In genomic region chr19:42353341-42354015, GRCh38 we compare ENCODE assay signal across 25 cellular contexts. TPM values are rescaled to one million over a fixed set of nuclear protein-coding genes. Genes with fewer than 3 reads are reported as not detected.
A peak's percentile ranks its signal among the peaks of the same experiment; 100 is the strongest.
DNase-seq lines count a peak whose midpoint lies in the region; ATAC-seq and TF ChIP-seq lines count a peak whose summit lies in the region.
"Had no signal": no experiment of that assay in that cellular context is flagged by ENCODE, and none has a peak within 500 bp of the region (broad histone marks: within the 10 kb centered on the region; RNA-seq: fewer than 3 reads in every experiment).

No MANE protein-coding gene starts in this region.

- intact Hi-C loops in Caco-2 (cut with micrococcal nuclease; ENCODE audit: unreplicated experiment), result no loop called here
- intact Hi-C loops in right cardiac atrium (cut with DNase I), result no loop called here

- CTCF ChIA-PET in Caco-2 (lab: Charles Lee), result no interaction called here
- CTCF ChIA-PET in CD8-positive, alpha-beta memory T cell (lab: Charles Lee), result no interaction called here

- POLR2A ChIA-PET in Caco-2 (lab: Charles Lee), result no interaction called here
- POLR2A ChIA-PET in CD8-positive, alpha-beta memory T cell (lab: Charles Lee), result no interaction called here

- 95% methylated on average over 29 of the region's 29 CpGs for WGBS in right cardiac atrium

- no peak for TF ChIP-seq CTCF in Caco-2 (IDR thresholded peaks at IDR 0.05; ENCODE audit: insufficient read depth in 1 of 2, low read depth in 1 of 2, low read length in 1 of 2, severe bottlenecking in 1 of 2, unreplicated experiment in 1 of 2)
- no peak for TF ChIP-seq CTCF in brain (conservative IDR thresholded peaks at IDR 0.05)

- no peaks in the 10 kb centered on the region for H3K27me3 ChIP-seq in Caco-2 (replicated peaks; ENCODE audit: control insufficient read depth, insufficient read depth, low read length)
- no peaks in the 10 kb centered on the region for H3K27me3 ChIP-seq in layer of hippocampus (ENCODE audit: control insufficient read depth, insufficient read depth, low read length)
- no peaks in the 10 kb centered on the region for H3K27me3 ChIP-seq in right cardiac atrium (ENCODE audit: control insufficient read depth, insufficient read depth)
- no peaks in the 10 kb centered on the region for H3K27me3 ChIP-seq in CD8-positive, alpha-beta memory T cell (ENCODE audit: insufficient read depth, low read length, poor library complexity, severe bottlenecking)

- no peak for DNase-seq in Caco-2
- DNase-seq in right cardiac atrium, result no peak
- no peak for DNase-seq in CD8-positive, alpha-beta memory T cell
- no peak for DNase-seq in NCI-H187 treated with DMSO at 0.1 percent for 48 hours (lab: John Stamatoyannopoulos, UW)
- DNase-seq in HPDE6-E6E7 (ENCODE audit: extremely low spot score), result no peak
- DNase-seq: HFFc6, Kasumi-1, NCI-H1092 treated with DMSO at 0.1 percent for 48 hours, NCI-H146, NCI-H2029, NCI-H446 treated with DMSO at 0.1 percent for 48 hours, NCI-H69, Right ventricle myocardium superior, RPMI8226 had no signal

- H3K4me3 ChIP-seq in Caco-2 (ENCODE audit: low read depth, low read length) (no peak overlapping the region), right cardiac atrium (ENCODE audit: low read length) (no peak overlapping the region)
- H3K4me3 ChIP-seq in CD8-positive, alpha-beta memory T cell (ENCODE audit: low read length), result no peak overlapping the region
- H3K4me3 ChIP-seq: GM23338, HAP-1, K562 had no signal

- H3K4me1 Mint-ChIP-seq in Caco-2 (ENCODE audit: low read depth, unreplicated experiment), result peaks cover 7% of the 10 kb centered on the region
- peaks cover 25% of the 10 kb centered on the region for H3K4me1 Mint-ChIP-seq in brain
- H3K4me1 Mint-ChIP-seq in stimulated activated memory B cell treated with anti-CD40 and anti-IgM and Interleukin-4, amounts not matched to agents 10 μg/mL and 1 μg/mL and 100 μg/mL, for 72 hours, result peaks cover 17% of the 10 kb centered on the region
- peaks cover 0 to 3% (median 0%) of the 10 kb centered on the region in 3 donors for H3K4me1 Mint-ChIP-seq in CD8-positive, alpha-beta memory T cell
- H3K4me1 Mint-ChIP-seq: T-cell had no signal

- peak overlapping the region; percentile 8 for H3K27ac Mint-ChIP-seq in Caco-2 (ENCODE audit: unreplicated experiment)
- H3K27ac Mint-ChIP-seq in brain, result peak overlapping the region; percentile 35 to 97 (median 80)
- peak overlapping the region; percentile 6 for H3K27ac Mint-ChIP-seq in stimulated activated memory B cell treated with anti-CD40 and anti-IgM and Interleukin-4, amounts not matched to agents 10 μg/mL and 1 μg/mL and 100 μg/mL, for 72 hours
- no peak overlapping the region for H3K27ac Mint-ChIP-seq in CD8-positive, alpha-beta memory T cell
- H3K27ac Mint-ChIP-seq: GM23338, T-cell had no signal

- H3K9me3 ChIP-seq in Caco-2 (no peaks in the 10 kb centered on the region), right cardiac atrium (ENCODE audit: control insufficient read depth, low read length) (no peaks in the 10 kb centered on the region)
- no peaks in the 10 kb centered on the region for H3K9me3 ChIP-seq in CD8-positive, alpha-beta memory T cell (ENCODE audit: low read length)
- H3K9me3 ChIP-seq: HAP-1 had no signal

- H3K27ac ChIP-seq in layer of hippocampus (ENCODE audit: low read depth, low read length) (peak overlapping the region; percentile 30), right cardiac atrium (ENCODE audit: low read length) (no peak overlapping the region)
- no peak overlapping the region for H3K27ac ChIP-seq in CD8-positive, alpha-beta memory T cell (ENCODE audit: low read depth, low read length)
- H3K27ac ChIP-seq: HL-60 had no signal

- H3K27me3 Mint-ChIP-seq in Caco-2 (ENCODE audit: insufficient read depth, unreplicated experiment), result no peaks in the 10 kb centered on the region
- peaks cover 4% of the 10 kb centered on the region for H3K27me3 Mint-ChIP-seq in brain
- no peaks in the 10 kb centered on the region for H3K27me3 Mint-ChIP-seq in stimulated activated memory B cell treated with anti-CD40 and anti-IgM and Interleukin-4, amounts not matched to agents 10 μg/mL and 1 μg/mL and 100 μg/mL, for 72 hours
- no peaks in the 10 kb centered on the region for H3K27me3 Mint-ChIP-seq in CD8-positive, alpha-beta memory T cell
- H3K27me3 Mint-ChIP-seq: T-cell had no signal

- H3K4me1 ChIP-seq in Caco-2 (peaks cover 10% of the 10 kb centered on the region), right cardiac atrium (ENCODE audit: control insufficient read depth, insufficient read depth, low read length) (no peaks in the 10 kb centered on the region)
- no peaks in the 10 kb centered on the region for H3K4me1 ChIP-seq in CD8-positive, alpha-beta memory T cell (ENCODE audit: insufficient read depth, low read length)
- H3K4me1 ChIP-seq: HAP-1 had no signal

- BruUV-seq in Caco-2 (replicated peaks; lab: Mats Ljungman, UMichigan), result no TSS peak

- H3K4me3 Mint-ChIP-seq in Caco-2 (ENCODE audit: unreplicated experiment) (no peak overlapping the region), brain (peak overlapping the region in 1 of 5 experiments; percentile 32)
- no peak overlapping the region for H3K4me3 Mint-ChIP-seq in stimulated activated memory B cell treated with anti-CD40 and anti-IgM and Interleukin-4, amounts not matched to agents 10 μg/mL and 1 μg/mL and 100 μg/mL, for 72 hours
- no peak overlapping the region for H3K4me3 Mint-ChIP-seq in CD8-positive, alpha-beta memory T cell
- H3K4me3 Mint-ChIP-seq: GM23338, HFFc6, T-cell had no signal

- no peak for ATAC-seq in stimulated activated memory B cell treated with anti-CD40 and anti-IgM and Interleukin-4, amounts not matched to agents 10 μg/mL and 1 μg/mL and 100 μg/mL, for 72 hours
- ATAC-seq in right cardiac atrium, result no peak
- ATAC-seq: GM23338, T-cell had no signal

- H3K36me3 ChIP-seq in Caco-2 (ENCODE audit: control insufficient read depth, insufficient read depth, low read length), result no peaks in the 10 kb centered on the region; the same call in 1 of the 2 replicates
- H3K36me3 ChIP-seq in CD8-positive, alpha-beta memory T cell (ENCODE audit: insufficient read depth, low read length), result no peaks in the 10 kb centered on the region

- H3K36me3 Mint-ChIP-seq in Caco-2 (ENCODE audit: insufficient read depth, unreplicated experiment) (peaks cover 14% of the 10 kb centered on the region), brain (peaks cover 36% of the 10 kb centered on the region)
- peaks cover 51% of the 10 kb centered on the region for H3K36me3 Mint-ChIP-seq in stimulated activated memory B cell treated with anti-CD40 and anti-IgM and Interleukin-4, amounts not matched to agents 10 μg/mL and 1 μg/mL and 100 μg/mL, for 72 hours
- H3K36me3 Mint-ChIP-seq in CD8-positive, alpha-beta memory T cell, result peaks cover 0 to 27% (median 7%) of the 10 kb centered on the region in 3 donors

- H3K9me3 Mint-ChIP-seq in Caco-2 (ENCODE audit: unreplicated experiment) (no peaks in the 10 kb centered on the region), brain (no peaks in the 10 kb centered on the region)
- H3K9me3 Mint-ChIP-seq in stimulated activated memory B cell treated with anti-CD40 and anti-IgM and Interleukin-4, amounts not matched to agents 10 μg/mL and 1 μg/mL and 100 μg/mL, for 72 hours, result no peaks in the 10 kb centered on the region
- H3K9me3 Mint-ChIP-seq in CD8-positive, alpha-beta memory T cell, result no peaks in the 10 kb centered on the region
- H3K9me3 Mint-ChIP-seq: HFFc6, T-cell had no signal

RNA-seq across cellular contexts. Expression of gene MEGF8, which starts 28.0 kb away (rescaled TPM):
- 17.9 and 19.3 TPM in 2 replicates for total RNA-seq in Caco-2 (2022)
- polyA plus RNA-seq in brain (ENCODE audit: insufficient read depth, low read depth, low replicate concordance), result 36.5 TPM
- 10 to 100 TPM; 28.6 to 36.3 (median 32.4) TPM for total RNA-seq in right cardiac atrium
- 28.7 TPM for polyA plus RNA-seq in right cardiac atrium
- 10 to 100 TPM; 10.2 to 10.6 TPM for total RNA-seq in CD8-positive, alpha-beta memory T cell
- polyA plus RNA-seq in CD8-positive, alpha-beta memory T cell, result 0.41 TPM

RNA-seq across cellular contexts. Expression of gene CNFN, which starts 36.6 kb away (rescaled TPM):
- total RNA-seq in Caco-2 (2022) (4.1 and 5.3 TPM in 2 replicates), right cardiac atrium (under 1 TPM in 3 of 4 donors, not detected in 1; 0.50 to 0.91 (median 0.66) TPM)
- polyA plus RNA-seq in brain (ENCODE audit: insufficient read depth, low read depth, low replicate concordance) (10.9 TPM), right cardiac atrium (1.9 TPM)
- total RNA-seq in CD8-positive, alpha-beta memory T cell, result not detected
- not detected for polyA plus RNA-seq in CD8-positive, alpha-beta memory T cell
- total RNA-seq: A673 had no signal

RNA-seq across cellular contexts. Expression of gene TMEM145, which starts 40.4 kb away (rescaled TPM):
- total RNA-seq in Caco-2 (2022) (2.2 and 2.5 TPM in 2 replicates), right cardiac atrium (1 to 10 TPM in 3 of 4 donors, under 1 TPM in 1; 0.91 to 1.6 (median 1.2) TPM)
- polyA plus RNA-seq in brain (ENCODE audit: insufficient read depth, low read depth, low replicate concordance) (17.6 TPM), right cardiac atrium (0.41 TPM)
- total RNA-seq in CD8-positive, alpha-beta memory T cell, result under 1 TPM in 1 of 2 experiments, not detected in 1; 0.15 TPM
- not detected for polyA plus RNA-seq in CD8-positive, alpha-beta memory T cell
- total RNA-seq: G401, M059J, T-cell had no signal

RNA-seq across cellular contexts. Expression of gene PAFAH1B3, which starts 51.1 kb away (rescaled TPM):
- 94.0 and 103 TPM in 2 replicates for total RNA-seq in Caco-2 (2022)
- polyA plus RNA-seq in brain (ENCODE audit: insufficient read depth, low read depth, low replicate concordance), result 216 TPM
- total RNA-seq in right cardiac atrium, result 1 to 10 TPM; 1.6 to 5.9 (median 4.4) TPM
- 4.3 TPM for polyA plus RNA-seq in right cardiac atrium
- 10 to 100 TPM; 48.1 to 48.9 TPM for total RNA-seq in CD8-positive, alpha-beta memory T cell
- polyA plus RNA-seq in CD8-positive, alpha-beta memory T cell, result 36.9 TPM

RNA-seq across cellular contexts. Expression of gene PRR19, which starts 51.5 kb away (rescaled TPM):
- total RNA-seq in Caco-2 (2022), result 2.8 and 2.9 TPM in 2 replicates
- 5.9 TPM for polyA plus RNA-seq in brain (ENCODE audit: insufficient read depth, low read depth, low replicate concordance)
- under 1 TPM in 3 of 4 donors, not detected in 1; 0.20 to 0.32 (median 0.26) TPM for total RNA-seq in right cardiac atrium
- polyA plus RNA-seq in right cardiac atrium, result 0.29 TPM
- total RNA-seq in CD8-positive, alpha-beta memory T cell, result 1 to 10 TPM in 1 of 2 experiments, under 1 TPM in 1; 0.73 to 1.0 TPM
- 0.64 TPM for polyA plus RNA-seq in CD8-positive, alpha-beta memory T cell
- total RNA-seq: Right ventricle myocardium superior had no signal

Comparison
In these comparisons a context has a peak if more than half of its experiments do, and no peak if none do; other contexts are left out.
1. H3K27ac Mint-ChIP-seq: peak in Caco-2 (single experiment), brain (5 of 5) and stimulated activated memory B cell treated with anti-CD40 and anti-IgM and Interleukin-4, amounts not matched to agents 10 μg/mL and 1 μg/mL and 100 μg/mL, for 72 hours (single experiment); none in CD8-positive, alpha-beta memory T cell (0 of 8).